ENCODE assay signal across 1 cellular context in the genomic region with DNA sequence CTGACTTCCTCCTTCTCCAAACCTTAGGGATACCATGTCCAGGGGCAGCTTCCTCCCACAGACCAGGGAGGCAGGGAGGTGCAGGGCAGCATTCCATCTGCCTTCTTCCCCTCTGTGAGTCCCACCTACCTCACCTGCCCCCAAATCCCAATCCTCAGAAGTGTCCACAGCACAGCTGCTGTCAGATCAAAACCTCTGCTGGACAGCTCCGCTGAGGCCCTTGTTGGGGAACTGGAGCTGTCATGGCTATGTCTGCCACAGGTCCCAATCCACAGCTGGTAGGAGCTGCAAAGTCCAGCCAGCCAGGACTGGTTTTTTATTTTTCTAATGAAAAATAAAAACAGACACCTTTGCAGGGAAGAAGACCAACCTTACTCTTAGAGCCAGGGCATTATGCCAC.
TF ChIP-seq lines count a peak whose summit lies in the region.

No MANE protein-coding gene starts in this region.

TF ChIP-seq in A549, 52 proteins besides CTCF, POLR2A, EP300 and RAD21 (continued from another document):
- TF ChIP-seq, protein P1, sequence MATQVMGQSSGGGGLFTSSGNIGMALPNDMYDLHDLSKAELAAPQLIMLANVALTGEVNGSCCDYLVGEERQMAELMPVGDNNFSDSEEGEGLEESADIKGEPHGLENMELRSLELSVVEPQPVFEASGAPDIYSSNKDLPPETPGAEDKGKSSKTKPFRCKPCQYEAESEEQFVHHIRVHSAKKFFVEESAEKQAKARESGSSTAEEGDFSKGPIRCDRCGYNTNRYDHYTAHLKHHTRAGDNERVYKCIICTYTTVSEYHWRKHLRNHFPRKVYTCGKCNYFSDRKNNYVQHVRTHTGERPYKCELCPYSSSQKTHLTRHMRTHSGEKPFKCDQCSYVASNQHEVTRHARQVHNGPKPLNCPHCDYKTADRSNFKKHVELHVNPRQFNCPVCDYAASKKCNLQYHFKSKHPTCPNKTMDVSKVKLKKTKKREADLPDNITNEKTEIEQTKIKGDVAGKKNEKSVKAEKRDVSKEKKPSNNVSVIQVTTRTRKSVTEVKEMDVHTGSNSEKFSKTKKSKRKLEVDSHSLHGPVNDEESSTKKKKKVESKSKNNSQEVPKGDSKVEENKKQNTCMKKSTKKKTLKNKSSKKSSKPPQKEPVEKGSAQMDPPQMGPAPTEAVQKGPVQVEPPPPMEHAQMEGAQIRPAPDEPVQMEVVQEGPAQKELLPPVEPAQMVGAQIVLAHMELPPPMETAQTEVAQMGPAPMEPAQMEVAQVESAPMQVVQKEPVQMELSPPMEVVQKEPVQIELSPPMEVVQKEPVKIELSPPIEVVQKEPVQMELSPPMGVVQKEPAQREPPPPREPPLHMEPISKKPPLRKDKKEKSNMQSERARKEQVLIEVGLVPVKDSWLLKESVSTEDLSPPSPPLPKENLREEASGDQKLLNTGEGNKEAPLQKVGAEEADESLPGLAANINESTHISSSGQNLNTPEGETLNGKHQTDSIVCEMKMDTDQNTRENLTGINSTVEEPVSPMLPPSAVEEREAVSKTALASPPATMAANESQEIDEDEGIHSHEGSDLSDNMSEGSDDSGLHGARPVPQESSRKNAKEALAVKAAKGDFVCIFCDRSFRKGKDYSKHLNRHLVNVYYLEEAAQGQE (IDR thresholded peaks at IDR 0.05), result peak; percentile 43; the same call in 1 of the 2 replicates
